ENCODE assay signal across 16 cellular contexts in the genomic region with DNA sequence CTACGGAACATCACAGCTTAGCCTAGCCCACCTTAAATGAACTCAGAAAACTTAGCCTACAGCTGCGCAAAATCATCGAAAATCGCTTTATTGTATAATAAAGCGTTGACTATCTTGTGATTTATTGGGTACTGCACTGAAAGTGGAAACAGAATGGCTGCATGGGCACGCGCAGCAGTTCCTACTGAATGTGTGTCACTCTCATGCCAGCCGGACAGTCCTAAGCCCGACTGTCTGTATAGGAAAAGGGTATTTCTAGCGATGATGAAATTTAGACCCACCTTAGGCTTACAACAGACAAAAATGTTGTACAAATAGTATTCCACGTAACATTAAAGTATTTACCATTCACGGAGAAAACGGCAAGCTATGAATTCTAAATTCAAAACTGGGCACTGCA. TPM values are rescaled to one million over a fixed set of nuclear protein-coding genes. Genes with fewer than 3 reads are reported as not detected.
DNase-seq lines count a peak whose midpoint lies in the region; ATAC-seq and TF ChIP-seq lines count a peak whose summit lies in the region.
"Had no signal": no experiment of that assay in that cellular context is flagged by ENCODE, and none has a peak within 500 bp of the region (broad histone marks: within the 10 kb centered on the region; RNA-seq: fewer than 3 reads in every experiment).

No MANE protein-coding gene starts in this region.

- H3K4me1 ChIP-seq in endodermal cell (ENCODE audit: control insufficient read depth, insufficient read depth, low read length) (no peaks in the 10 kb centered on the region), osteoblast (ENCODE audit: insufficient read depth, low read length) (peaks cover 13% of the 10 kb centered on the region), skeletal muscle tissue (ENCODE audit: control insufficient read depth in 3 of 3, insufficient read depth in 3 of 3, low read length in 3 of 3) (peaks cover 44 to 68% (median 56%) of the 10 kb centered on the region in 3 donors)

- H4K20me1 ChIP-seq in osteoblast (ENCODE audit: insufficient read depth, low read length), result peaks cover 43% of the 10 kb centered on the region

- H3K27me3 ChIP-seq in endodermal cell (ENCODE audit: control insufficient read depth, insufficient read depth, low read length, poor library complexity, severe bottlenecking) (no peaks in the 10 kb centered on the region), osteoblast (ENCODE audit: insufficient read depth, low read length) (no peaks in the 10 kb centered on the region), skeletal muscle tissue (ENCODE audit: control insufficient read depth in 3 of 3, insufficient read depth in 3 of 3, low read length in 3 of 3) (no peaks in the 10 kb centered on the region)
- H3K27me3 ChIP-seq: BLaER1 had no signal

- H3K36me3 Mint-ChIP-seq in endodermal cell (ENCODE audit: low read depth), result peaks cover 16% of the 10 kb centered on the region
- H3K36me3 Mint-ChIP-seq: IgD-negative memory B cell had no signal

- H3K36me3 ChIP-seq in endodermal cell (ENCODE audit: control insufficient read depth, insufficient read depth, low read length), result peaks cover 6% of the 10 kb centered on the region
- no peaks in the 10 kb centered on the region for H3K36me3 ChIP-seq in osteoblast (ENCODE audit: insufficient read depth, low read length)
- peaks cover 0 to 2% (median 0%) of the 10 kb centered on the region in 3 donors for H3K36me3 ChIP-seq in skeletal muscle tissue (ENCODE audit: control insufficient read depth in 3 of 3, insufficient read depth in 3 of 3, low read length in 3 of 3)

- in situ Hi-C loops in GM13977 (cut with MboI; ENCODE audit: low pct_unique_long_range_greater_than_20kb, low sequenced_read_pairs, unreplicated experiment), result no loop called here

- TF ChIP-seq CTCF in endodermal cell (conservative IDR thresholded peaks at IDR 0.05) (no peak), osteoblast (IDR thresholded peaks at IDR 0.05; ENCODE audit: extremely low read depth, low read depth, low read length) (no peak), GM13977 (IDR thresholded peaks at IDR 0.05; ENCODE audit: extremely low read depth, insufficient read depth, missing control alignments) (no peak)

- intact Hi-C loops in Right ventricle myocardium superior (cut with DNase I) (no loop called here), cardiac septum (cut with DNase I) (no loop called here)

- no peak overlapping the region for H3K4me2 ChIP-seq in osteoblast (ENCODE audit: insufficient read depth, low read length)
- H3K4me2 ChIP-seq: BLaER1 had no signal

- peaks cover 5% of the 10 kb centered on the region for H3K9me3 ChIP-seq in endodermal cell (ENCODE audit: control insufficient read depth, low read length)
- H3K9me3 ChIP-seq in osteoblast (ENCODE audit: low read depth, low read length), result no peaks in the 10 kb centered on the region
- H3K9me3 ChIP-seq in skeletal muscle tissue (ENCODE audit: control insufficient read depth in 3 of 3, low read length in 3 of 3), result no peaks in the 10 kb centered on the region
- H3K9me3 ChIP-seq: BLaER1 had no signal

- H3K4me3 Mint-ChIP-seq in endodermal cell, result no peak overlapping the region
- H3K4me3 Mint-ChIP-seq: H9, IgD-negative memory B cell had no signal

- H3K9ac ChIP-seq in endodermal cell (ENCODE audit: extremely low read depth, low read length, poor library complexity, severe bottlenecking) (no peak overlapping the region), skeletal muscle tissue (ENCODE audit: low read depth in 1 of 3, low read length in 3 of 3) (no peak overlapping the region)
- H3K9ac ChIP-seq: BLaER1 had no signal

- H3K27ac ChIP-seq in endodermal cell (ENCODE audit: low read depth, low read length), result no peak overlapping the region
- H3K27ac ChIP-seq in osteoblast (ENCODE audit: low read depth, low read length), result no peak overlapping the region
- peak overlapping the region; percentile 89 for H3K27ac ChIP-seq in skeletal muscle tissue (ENCODE audit: low read depth, low read length)
- H3K27ac ChIP-seq: BLaER1 had no signal

- DNase-seq in Right ventricle myocardium superior, result peak; percentile 15
- no peak for DNase-seq in cardiac septum (ENCODE audit: low spot score)
- DNase-seq in endodermal cell, result no peak
- peak; percentile 68 for DNase-seq in osteoblast (ENCODE audit: insufficient read length, low spot score, missing footprints)
- no peak for DNase-seq in GM13977 (ENCODE audit: low spot score)
- DNase-seq in GDM1 (lab: John Stamatoyannopoulos, UW), result no peak
- DNase-seq: 8988T; CD4-positive, alpha-beta memory T cell; DMS153; DMS79; H9 had no signal

- no peak for ATAC-seq in Right ventricle myocardium superior (ENCODE audit: poor library complexity)
- no peak for ATAC-seq in GM18520 (IDR thresholded peaks at IDR 0.05; ENCODE audit: unreplicated experiment)

- peak overlapping the region; percentile 19 for H3K27ac Mint-ChIP-seq in endodermal cell
- H3K27ac Mint-ChIP-seq: CD14-positive monocyte, H9 had no signal

- peaks cover 11% of the 10 kb centered on the region for H3K9me3 Mint-ChIP-seq in endodermal cell
- H3K9me3 Mint-ChIP-seq: CD4-positive, alpha-beta memory T cell; IgD-negative memory B cell had no signal

- no peaks in the 10 kb centered on the region for H3K27me3 Mint-ChIP-seq in endodermal cell (ENCODE audit: insufficient read depth)
- H3K27me3 Mint-ChIP-seq: CD4-positive, alpha-beta memory T cell; IgD-negative memory B cell had no signal

- H3K79me2 ChIP-seq in osteoblast (ENCODE audit: insufficient read depth, low read length), result peaks cover 93% of the 10 kb centered on the region

- H3K4me3 ChIP-seq in endodermal cell (ENCODE audit: low read length), result no peak overlapping the region
- H3K4me3 ChIP-seq in osteoblast (ENCODE audit: insufficient read depth, low read length), result no peak overlapping the region
- no peak overlapping the region for H3K4me3 ChIP-seq in skeletal muscle tissue (ENCODE audit: low read length in 3 of 3)
- H3K4me3 ChIP-seq: BLaER1 had no signal

- WGBS in endodermal cell (ENCODE audit: insufficient coverage in 1 of 2, insufficient read length in 1 of 2), 2 experiments, result 95 to 96% methylated on average over 11 to 13 of the region's 13 CpGs

- H3K4me1 Mint-ChIP-seq in endodermal cell, result no peaks in the 10 kb centered on the region

- no peak overlapping the region for H2AFZ ChIP-seq in osteoblast (ENCODE audit: low read length)

RNA-seq across cellular contexts. Expression of gene FBXO31, which starts 9.3 kb away (rescaled TPM):
- total RNA-seq in Right ventricle myocardium superior (78.9 TPM), cardiac septum (73.9 TPM), endodermal cell (10 to 100 TPM; 18.6 to 22.1 TPM), osteoblast (31.2 and 33.3 TPM in 2 replicates), skeletal muscle tissue (26.6 TPM)
- polyA plus RNA-seq in endodermal cell (2013, experiment 1 of 2), result 13.4 TPM
- polyA plus RNA-seq in endodermal cell (2013, experiment 2 of 2), result 9.5 TPM

RNA-seq across cellular contexts. Expression of gene MAP1LC3B, which starts 17.8 kb away (rescaled TPM):
- total RNA-seq in Right ventricle myocardium superior, result 118 TPM
- total RNA-seq in cardiac septum, result 113 TPM
- total RNA-seq in endodermal cell, result 10 to 100 TPM; 56.4 to 62.4 TPM
- 67.5 TPM for polyA plus RNA-seq in endodermal cell (2013, experiment 1 of 2)
- 73.4 TPM for polyA plus RNA-seq in endodermal cell (2013, experiment 2 of 2)
- 44.5 and 62.5 TPM in 2 replicates for total RNA-seq in osteoblast
- 20.9 TPM for total RNA-seq in skeletal muscle tissue

RNA-seq across cellular contexts. Expression of gene C16orf95, which starts 57.1 kb away (rescaled TPM):
- total RNA-seq in Right ventricle myocardium superior (2.1 TPM), cardiac septum (3.2 TPM), endodermal cell (1 to 10 TPM; 6.4 to 7.8 TPM), osteoblast (4.0 and 4.4 TPM in 2 replicates), skeletal muscle tissue (2.6 TPM)
- polyA plus RNA-seq in endodermal cell (2013, experiment 1 of 2), result 5.7 TPM
- 6.0 TPM for polyA plus RNA-seq in endodermal cell (2013, experiment 2 of 2)

Comparison
In these comparisons a context has a peak if more than half of its experiments do, and no peak if none do; other contexts are left out.
1. DNase-seq: peak in Right ventricle myocardium superior (single experiment) and osteoblast (single experiment); none in cardiac septum (single experiment), endodermal cell (single experiment), GM13977 (single experiment) and GDM1 (single experiment).